Comparison of ENCODE assay signal across 7 cellular contexts in genomic region chr6:18634912-18635311, GRCh38.
"Had no signal": no experiment of that assay in that cellular context is flagged by ENCODE, and none has a peak within 500 bp of the region (broad histone marks: within the 10 kb centered on the region; RNA-seq: fewer than 3 reads in every experiment).

No MANE protein-coding gene starts in this region.

- ATAC-seq: HepG2 had no signal

- DNase-seq: GOT3, H9, HCEC 1CT, KBM-7 had no signal

- H3K27ac ChIP-seq: HL-60 had no signal

- FAIRE-seq: H54, HepG2 had no signal
